ENCODE assay signal across 10 cellular contexts in genomic region chr13:112894673-112895481, GRCh38.
DNase-seq lines count a peak whose midpoint lies in the region; ATAC-seq and TF ChIP-seq lines count a peak whose summit lies in the region.
"Had no signal": no experiment of that assay in that cellular context is flagged by ENCODE, and none has a peak within 500 bp of the region (broad histone marks: within the 10 kb centered on the region; RNA-seq: fewer than 3 reads in every experiment).

No MANE protein-coding gene starts in this region.

- no peaks in the 10 kb centered on the region for H3K9me3 ChIP-seq in ascending aorta
- H3K9me3 ChIP-seq in left lung, result no peaks in the 10 kb centered on the region
- no peaks in the 10 kb centered on the region for H3K9me3 ChIP-seq in thyroid gland

- no peak for TF ChIP-seq POLR2A in thyroid gland (IDR thresholded peaks at IDR 0.05)

- CTCF ChIA-PET in activated CD8-positive, alpha-beta memory T cell treated with anti-CD3 and anti-CD28 coated beads, Interleukin-2, amount 10 ng/mL, durations not matched to agents 7 days and 5 days (lab: Charles Lee), result no interaction called here

- peak overlapping the region; percentile 61 to 62 for H3K4me3 ChIP-seq in ascending aorta
- peak overlapping the region; percentile 25 to 34 for H3K4me3 ChIP-seq in left lung
- H3K4me3 ChIP-seq in thyroid gland (replicated peaks in 1 of 3), result peak overlapping the region in 2 of 3 donors; percentile 27 to 60

- no peaks in the 10 kb centered on the region for H3K36me3 Mint-ChIP-seq in activated CD8-positive, alpha-beta memory T cell treated with anti-CD3 and anti-CD28 coated beads, Interleukin-2, amount 10 ng/mL, durations not matched to agents 7 days and 5 days

- TF ChIP-seq CTCF in ascending aorta (IDR thresholded peaks at IDR 0.05) (no peak), left lung (IDR thresholded peaks at IDR 0.05) (no peak), thyroid gland (IDR thresholded peaks at IDR 0.05) (no peak)

- ATAC-seq in activated CD8-positive, alpha-beta memory T cell treated with anti-CD3 and anti-CD28 coated beads, Interleukin-2, amount 10 ng/mL, durations not matched to agents 7 days and 5 days, result peak; percentile 15
- ATAC-seq in left lung, result no peak

- no peak for DNase-seq in activated CD8-positive, alpha-beta memory T cell treated with anti-CD3 and anti-CD28 coated beads, Interleukin-2, amount 10 ng/mL, durations not matched to agents 7 days and 5 days
- no peak for DNase-seq in activated CD8-positive, alpha-beta memory T cell treated with anti-CD3 and anti-CD28 coated beads, Interleukin-2, amount 50 U/mL, for 4 hours
- DNase-seq in ascending aorta (ENCODE audit: low spot score in 2 of 2) (no peak), left lung (peak in 1 of 2 donors; percentile 73), thyroid gland (peak in 1 of 2 donors; percentile 29), NCI-H2081 treated with DMSO at 0.1 percent for 48 hours (lab: John Stamatoyannopoulos, UW) (no peak), T1000 (lab: John Stamatoyannopoulos, UW) (no peak), DMS79 treated with DMSO at 0.1 percent for 48 hours (lab: John Stamatoyannopoulos, UW) (no peak)
- DNase-seq: stimulated activated CD4-positive, alpha-beta T cell treated with anti-CD3 and anti-CD28 coated beads, Interleukin-1b, Interleukin-23, amount 100 ng/mL, for 48 hours had no signal

- peaks cover 2% of the 10 kb centered on the region for H3K4me1 Mint-ChIP-seq in activated CD8-positive, alpha-beta memory T cell treated with anti-CD3 and anti-CD28 coated beads, Interleukin-2, amount 10 ng/mL, durations not matched to agents 7 days and 5 days

- no peak overlapping the region for H3K27ac ChIP-seq in ascending aorta
- no peak overlapping the region for H3K27ac ChIP-seq in left lung
- peak overlapping the region in 2 of 3 donors; percentile 76 to 84 for H3K27ac ChIP-seq in thyroid gland
- H3K27ac ChIP-seq: RWPE1 had no signal

- intact Hi-C loops in ascending aorta (cut with DNase I) (no loop called here), left lung (cut with DNase I) (no loop called here), thyroid gland (cut with DNase I) (no loop called here)

- H3K27me3 ChIP-seq in ascending aorta (peaks cover 11% of the 10 kb centered on the region), left lung (peaks cover 12 to 63% of the 10 kb centered on the region in 2 donors), thyroid gland (no peaks in the 10 kb centered on the region)

- H3K36me3 ChIP-seq in ascending aorta (no peaks in the 10 kb centered on the region), left lung (no peaks in the 10 kb centered on the region), thyroid gland (no peaks in the 10 kb centered on the region)

- H3K9me3 Mint-ChIP-seq in activated CD8-positive, alpha-beta memory T cell treated with anti-CD3 and anti-CD28 coated beads, Interleukin-2, amount 10 ng/mL, durations not matched to agents 7 days and 5 days (ENCODE audit: low read depth), result no peaks in the 10 kb centered on the region

- H3K4me3 Mint-ChIP-seq in activated CD8-positive, alpha-beta memory T cell treated with anti-CD3 and anti-CD28 coated beads, Interleukin-2, amount 10 ng/mL, durations not matched to agents 7 days and 5 days, result no peak overlapping the region

- H3K4me1 ChIP-seq in ascending aorta (peaks cover 6 to 12% of the 10 kb centered on the region in 2 donors), left lung (peaks cover 11 to 32% of the 10 kb centered on the region in 2 donors), thyroid gland (peaks cover 20 to 30% of the 10 kb centered on the region in 2 donors)

- peaks cover 32% of the 10 kb centered on the region for H3K27me3 Mint-ChIP-seq in activated CD8-positive, alpha-beta memory T cell treated with anti-CD3 and anti-CD28 coated beads, Interleukin-2, amount 10 ng/mL, durations not matched to agents 7 days and 5 days

- H3K27ac Mint-ChIP-seq in activated CD8-positive, alpha-beta memory T cell treated with anti-CD3 and anti-CD28 coated beads, Interleukin-2, amount 10 ng/mL, durations not matched to agents 7 days and 5 days, result no peak overlapping the region

- 21% methylated on average over 18 to 22 of the region's 36 CpGs for WGBS in thyroid gland, 2 donors

Comparison
In these comparisons a context has a peak if more than half of its experiments do, and no peak if none do; other contexts are left out.
1. H3K27ac ChIP-seq: peak in thyroid gland (2 of 3); none in ascending aorta (0 of 2) and left lung (0 of 2).
2. Peak in every context shown above with its lines, with median percentiles within 50 percentile points of each other: H3K4me3 ChIP-seq.